ENCODE assay signal across 9 cellular contexts in the genomic region with DNA sequence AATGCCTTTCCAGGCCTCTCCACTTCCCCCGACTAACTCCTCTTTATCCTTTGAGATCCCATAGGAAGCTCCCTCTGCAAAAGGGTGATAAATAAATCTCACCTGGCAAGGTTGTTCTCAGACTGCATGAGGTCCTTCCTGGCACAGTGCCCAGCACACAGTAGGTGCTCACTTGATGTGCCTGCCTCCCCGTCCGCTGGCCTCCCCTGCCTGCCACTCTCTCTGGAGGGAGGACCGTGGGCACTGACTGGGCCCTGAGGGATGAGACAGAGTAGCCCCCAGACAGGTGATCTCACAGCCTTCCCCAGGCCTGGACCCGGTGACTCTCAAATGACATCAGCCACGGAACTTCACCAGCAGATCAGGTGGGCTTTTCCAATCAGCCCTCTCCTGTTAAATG.
"Had no signal": no experiment of that assay in that cellular context is flagged by ENCODE, and none has a peak within 500 bp of the region (broad histone marks: within the 10 kb centered on the region; RNA-seq: fewer than 3 reads in every experiment).

No MANE protein-coding gene starts in this region.

- H3K4me3 Mint-ChIP-seq: HFFc6 had no signal

- H3K9me3 ChIP-seq: HAP-1 had no signal

- H3K9me3 Mint-ChIP-seq: HFFc6 had no signal

- H3K4me3 ChIP-seq: GM23248, HAP-1 had no signal

- DNase-seq: GM23248, GOT3, H7, HFFc6, IMR-90, KG1 had no signal

- H3K27ac Mint-ChIP-seq: HFFc6 had no signal

- H2AFZ ChIP-seq: GM23248 had no signal

- H3K9ac ChIP-seq: GM23248 had no signal

- H3K4me1 ChIP-seq: HAP-1 had no signal

- H3K27ac ChIP-seq: GM23248, HL-60 had no signal

- ATAC-seq: HCT116 had no signal

- H3K36me3 ChIP-seq: HAP-1 had no signal
